In genomic region chr3:129304141-129304540, GRCh38 we compare ENCODE assay signal across 1 cellular context.
TF ChIP-seq lines count a peak whose summit lies in the region.

No MANE protein-coding gene starts in this region.

TF ChIP-seq in HepG2, 621 proteins besides CTCF, POLR2A, EP300 and RAD21:
- no peak for TF ChIP-seq JUN (CRISPR knock-in tag; IDR thresholded peaks at IDR 0.05)
- TF ChIP-seq ZNF350 (CRISPR knock-in tag; IDR thresholded peaks at IDR 0.05; ENCODE audit: borderline replicate concordance, low read depth), result no peak
- TF ChIP-seq ESRRA (CRISPR knock-in tag; IDR thresholded peaks at IDR 0.05; ENCODE audit: low read depth), result no peak
- TF ChIP-seq TCF7L2 (IDR thresholded peaks at IDR 0.05; ENCODE audit: low read depth, low read length), result no peak
- no peak for TF ChIP-seq RCOR2 (CRISPR knock-in tag; IDR thresholded peaks at IDR 0.05)
- TF ChIP-seq KAT8 (CRISPR knock-in tag; IDR thresholded peaks at IDR 0.05), result no peak
- TF ChIP-seq THAP11 (CRISPR knock-in tag; IDR thresholded peaks at IDR 0.05), result no peak
- no peak for TF ChIP-seq SPEN (CRISPR knock-in tag; IDR thresholded peaks at IDR 0.05; ENCODE audit: low read depth)
- no peak for TF ChIP-seq FLYWCH1 (CRISPR knock-in tag; IDR thresholded peaks at IDR 0.05)
- TF ChIP-seq TERF1 (CRISPR knock-in tag; IDR thresholded peaks at IDR 0.05), result no peak
- TF ChIP-seq THAP7 (CRISPR knock-in tag; IDR thresholded peaks at IDR 0.05), result no peak
- TF ChIP-seq ZNF256 (CRISPR knock-in tag; conservative IDR thresholded peaks at IDR 0.05), result no peak
- no peak for TF ChIP-seq ZNF770 (CRISPR knock-in tag; IDR thresholded peaks at IDR 0.05)
- TF ChIP-seq ZBTB49 (CRISPR knock-in tag; IDR thresholded peaks at IDR 0.05; ENCODE audit: borderline replicate concordance), result no peak
- TF ChIP-seq ZNF704 (CRISPR knock-in tag; IDR thresholded peaks at IDR 0.05; ENCODE audit: borderline replicate concordance), result no peak
